ENCODE assay signal across 24 cellular contexts in the genomic region with DNA sequence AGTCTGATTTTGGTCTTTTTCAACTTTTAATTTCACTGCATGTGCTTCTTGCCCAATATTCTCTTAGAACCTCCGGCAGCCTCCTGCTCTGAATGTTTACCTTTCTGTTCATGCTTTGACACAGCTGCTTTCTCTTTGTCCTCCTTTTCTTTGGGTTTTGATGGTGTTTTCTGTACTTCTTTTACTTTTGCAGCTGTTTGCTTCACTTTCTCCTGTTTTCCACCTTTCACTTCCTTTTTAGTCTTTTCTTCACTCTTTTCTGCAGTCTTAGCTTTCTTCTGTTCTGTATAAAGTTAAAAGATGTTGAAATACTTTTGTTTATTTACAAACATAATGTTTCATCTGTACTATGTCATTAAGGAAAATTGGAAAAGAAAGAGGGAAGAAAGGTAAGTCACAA.
"Had no signal": no experiment of that assay in that cellular context is flagged by ENCODE, and none has a peak within 500 bp of the region (broad histone marks: within the 10 kb centered on the region; RNA-seq: fewer than 3 reads in every experiment).

No MANE protein-coding gene starts in this region.

- ATAC-seq: activated CD8-positive, alpha-beta memory T cell treated with anti-CD3 and anti-CD28 coated beads, Interleukin-2, amount 10 ng/mL, durations not matched to agents 7 days and 5 days; PC-3; T-helper 17 cell; WTC11 had no signal

- H3K4me3 Mint-ChIP-seq: activated CD8-positive, alpha-beta memory T cell treated with anti-CD3 and anti-CD28 coated beads, Interleukin-2, amount 10 ng/mL, durations not matched to agents 7 days and 5 days; activated naive CD4-positive, alpha-beta T cell treated with anti-CD3 and anti-CD28 coated beads, Interleukin-2, amount 10 ng/mL, durations not matched to agents 7 days and 5 days; activated naive CD8-positive, alpha-beta T cell treated with anti-CD3 and anti-CD28 coated beads for 36 hours; activated T-cell treated with anti-CD3 and anti-CD28 coated beads, Interleukin-2, amount 50 U/mL, for 24 hours; IgD-negative memory B cell; T-helper 17 cell; WTC11 had no signal

- H3K27ac ChIP-seq: brain microvascular endothelial cell, cardiac muscle cell had no signal

- H3K4me1 Mint-ChIP-seq: activated CD8-positive, alpha-beta memory T cell treated with anti-CD3 and anti-CD28 coated beads, Interleukin-2, amount 10 ng/mL, durations not matched to agents 7 days and 5 days; activated naive CD4-positive, alpha-beta T cell treated with anti-CD3 and anti-CD28 coated beads, Interleukin-2, amount 10 ng/mL, durations not matched to agents 7 days and 5 days; activated naive CD8-positive, alpha-beta T cell treated with anti-CD3 and anti-CD28 coated beads for 36 hours; IgD-negative memory B cell; T-helper 17 cell had no signal

- H3K27me3 Mint-ChIP-seq: activated CD8-positive, alpha-beta memory T cell treated with anti-CD3 and anti-CD28 coated beads, Interleukin-2, amount 10 ng/mL, durations not matched to agents 7 days and 5 days; activated naive CD4-positive, alpha-beta T cell treated with anti-CD3 and anti-CD28 coated beads, Interleukin-2, amount 10 ng/mL, durations not matched to agents 7 days and 5 days; activated naive CD8-positive, alpha-beta T cell treated with anti-CD3 and anti-CD28 coated beads for 36 hours; activated T-cell treated with anti-CD3 and anti-CD28 coated beads, Interleukin-2, amount 50 U/mL, for 24 hours; IgD-negative memory B cell; T-helper 17 cell had no signal

- DNase-seq: activated CD4-positive, alpha-beta T cell treated with anti-CD3 and anti-CD28 coated beads for 48 hours; activated CD4-positive, alpha-beta T cell treated with anti-CD3 and anti-CD28 coated beads, Interleukin-2, amount 50 U/mL, for 4 hours; activated CD4-positive, CD25-positive, alpha-beta regulatory T cell treated with anti-CD3 and anti-CD28 coated beads, Interleukin-2, amount 50 U/mL, for 72 hours; activated CD8-positive, alpha-beta memory T cell treated with anti-CD3 and anti-CD28 coated beads, Interleukin-2, amount 10 ng/mL, durations not matched to agents 7 days and 5 days; activated gamma-delta T cell treated with Interleukin-2 at 50 U/mL for 16 hours; activated naive CD4-positive, alpha-beta T cell treated with anti-CD3 and anti-CD28 coated beads, Interleukin-2, amount 10 ng/mL, durations not matched to agents 7 days and 5 days; activated naive CD8-positive, alpha-beta T cell treated with anti-CD3 and anti-CD28 coated beads for 36 hours; activated T-cell treated with anti-CD3 and anti-CD28 coated beads, Interleukin-2, amount 50 U/mL, for 24 hours; brain microvascular endothelial cell; KG1; NCI-H1092; NCI-H1417; NCI-H1694 treated with DMSO at 0.1 percent for 48 hours; NCI-H2029 treated with DMSO at 0.1 percent for 48 hours; NCI-H345; NCI-H510A; NCI-H82; PC-3; SHP77 treated with DMSO at 0.1 percent for 48 hours; T-helper 17 cell; T-helper 9 cell had no signal

- H3K36me3 Mint-ChIP-seq: activated CD8-positive, alpha-beta memory T cell treated with anti-CD3 and anti-CD28 coated beads, Interleukin-2, amount 10 ng/mL, durations not matched to agents 7 days and 5 days; activated naive CD4-positive, alpha-beta T cell treated with anti-CD3 and anti-CD28 coated beads, Interleukin-2, amount 10 ng/mL, durations not matched to agents 7 days and 5 days; activated naive CD8-positive, alpha-beta T cell treated with anti-CD3 and anti-CD28 coated beads for 36 hours; IgD-negative memory B cell had no signal

- H3K27me3 ChIP-seq: brain microvascular endothelial cell, cardiac muscle cell had no signal

- H3K36me3 ChIP-seq: brain microvascular endothelial cell had no signal

- H3K27ac Mint-ChIP-seq: activated CD8-positive, alpha-beta memory T cell treated with anti-CD3 and anti-CD28 coated beads, Interleukin-2, amount 10 ng/mL, durations not matched to agents 7 days and 5 days; activated naive CD4-positive, alpha-beta T cell treated with anti-CD3 and anti-CD28 coated beads, Interleukin-2, amount 10 ng/mL, durations not matched to agents 7 days and 5 days; activated naive CD8-positive, alpha-beta T cell treated with anti-CD3 and anti-CD28 coated beads for 36 hours; activated T-cell treated with anti-CD3 and anti-CD28 coated beads, Interleukin-2, amount 50 U/mL, for 24 hours; IgD-negative memory B cell; T-helper 17 cell; WTC11 had no signal

- H3K9me3 Mint-ChIP-seq: activated naive CD4-positive, alpha-beta T cell treated with anti-CD3 and anti-CD28 coated beads, Interleukin-2, amount 10 ng/mL, durations not matched to agents 7 days and 5 days; activated naive CD8-positive, alpha-beta T cell treated with anti-CD3 and anti-CD28 coated beads for 36 hours; IgD-negative memory B cell; WTC11 had no signal

- H3K4me3 ChIP-seq: cardiac muscle cell had no signal
